In the genomic region with DNA sequence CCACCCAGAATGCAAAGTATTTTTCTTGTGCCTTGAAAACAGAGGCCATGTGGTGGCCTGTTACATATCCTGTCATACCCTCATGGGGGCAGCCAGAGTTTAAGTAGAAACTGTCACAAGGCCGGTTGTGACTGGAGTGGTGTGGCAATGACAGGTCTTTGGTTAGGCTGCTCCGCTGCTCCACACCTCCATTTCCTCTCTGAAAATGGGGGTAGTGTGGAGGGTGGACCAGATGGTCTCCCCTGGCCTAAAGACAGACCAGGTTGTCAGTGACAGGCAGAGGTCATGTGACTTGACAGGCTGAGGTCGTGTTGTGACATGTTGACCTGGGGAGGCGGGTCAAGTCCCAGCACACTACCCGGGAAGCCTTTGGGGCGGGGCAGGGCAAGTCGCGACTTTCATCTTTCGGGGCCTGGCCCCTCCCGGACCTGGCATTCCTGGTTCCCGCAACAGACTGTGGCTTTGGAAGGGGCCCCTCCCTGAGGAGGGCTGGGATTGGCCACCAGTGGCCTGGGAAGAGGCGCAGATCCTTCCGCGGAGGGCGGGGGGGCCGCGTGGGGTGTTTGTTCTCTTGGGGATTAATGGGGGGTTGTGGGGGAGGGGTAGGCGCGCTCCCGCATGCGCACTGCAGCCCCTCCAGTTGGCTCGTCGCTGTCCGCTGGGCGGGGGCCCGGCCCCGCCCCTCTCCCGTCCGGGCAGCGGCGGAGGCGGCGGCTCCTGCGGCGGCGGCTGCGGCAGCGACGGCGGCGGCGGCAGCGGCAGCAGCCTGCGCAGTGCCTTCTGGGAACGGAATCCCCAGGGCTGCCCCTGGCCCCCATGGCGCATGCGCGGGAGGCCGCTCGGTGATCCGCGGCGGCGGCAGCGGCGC, we compare ENCODE assay signal across 1 cellular context.
A peak's percentile ranks its signal among the peaks of the same experiment; 100 is the strongest.
TF ChIP-seq lines count a peak whose summit lies in the region.

A gene with protein sequence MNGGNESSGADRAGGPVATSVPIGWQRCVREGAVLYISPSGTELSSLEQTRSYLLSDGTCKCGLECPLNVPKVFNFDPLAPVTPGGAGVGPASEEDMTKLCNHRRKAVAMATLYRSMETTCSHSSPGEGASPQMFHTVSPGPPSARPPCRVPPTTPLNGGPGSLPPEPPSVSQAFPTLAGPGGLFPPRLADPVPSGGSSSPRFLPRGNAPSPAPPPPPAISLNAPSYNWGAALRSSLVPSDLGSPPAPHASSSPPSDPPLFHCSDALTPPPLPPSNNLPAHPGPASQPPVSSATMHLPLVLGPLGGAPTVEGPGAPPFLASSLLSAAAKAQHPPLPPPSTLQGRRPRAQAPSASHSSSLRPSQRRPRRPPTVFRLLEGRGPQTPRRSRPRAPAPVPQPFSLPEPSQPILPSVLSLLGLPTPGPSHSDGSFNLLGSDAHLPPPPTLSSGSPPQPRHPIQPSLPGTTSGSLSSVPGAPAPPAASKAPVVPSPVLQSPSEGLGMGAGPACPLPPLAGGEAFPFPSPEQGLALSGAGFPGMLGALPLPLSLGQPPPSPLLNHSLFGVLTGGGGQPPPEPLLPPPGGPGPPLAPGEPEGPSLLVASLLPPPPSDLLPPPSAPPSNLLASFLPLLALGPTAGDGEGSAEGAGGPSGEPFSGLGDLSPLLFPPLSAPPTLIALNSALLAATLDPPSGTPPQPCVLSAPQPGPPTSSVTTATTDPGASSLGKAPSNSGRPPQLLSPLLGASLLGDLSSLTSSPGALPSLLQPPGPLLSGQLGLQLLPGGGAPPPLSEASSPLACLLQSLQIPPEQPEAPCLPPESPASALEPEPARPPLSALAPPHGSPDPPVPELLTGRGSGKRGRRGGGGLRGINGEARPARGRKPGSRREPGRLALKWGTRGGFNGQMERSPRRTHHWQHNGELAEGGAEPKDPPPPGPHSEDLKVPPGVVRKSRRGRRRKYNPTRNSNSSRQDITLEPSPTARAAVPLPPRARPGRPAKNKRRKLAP (plus strand): TSS at position 806 of the 868 bp plus-strand sequence. CDS start 1,480 bp downstream, outside the sequence.

TF ChIP-seq in HepG2, 621 proteins besides CTCF, POLR2A, EP300 and RAD21 (continued from another document and continues in another):
- TF ChIP-seq, protein P1, sequence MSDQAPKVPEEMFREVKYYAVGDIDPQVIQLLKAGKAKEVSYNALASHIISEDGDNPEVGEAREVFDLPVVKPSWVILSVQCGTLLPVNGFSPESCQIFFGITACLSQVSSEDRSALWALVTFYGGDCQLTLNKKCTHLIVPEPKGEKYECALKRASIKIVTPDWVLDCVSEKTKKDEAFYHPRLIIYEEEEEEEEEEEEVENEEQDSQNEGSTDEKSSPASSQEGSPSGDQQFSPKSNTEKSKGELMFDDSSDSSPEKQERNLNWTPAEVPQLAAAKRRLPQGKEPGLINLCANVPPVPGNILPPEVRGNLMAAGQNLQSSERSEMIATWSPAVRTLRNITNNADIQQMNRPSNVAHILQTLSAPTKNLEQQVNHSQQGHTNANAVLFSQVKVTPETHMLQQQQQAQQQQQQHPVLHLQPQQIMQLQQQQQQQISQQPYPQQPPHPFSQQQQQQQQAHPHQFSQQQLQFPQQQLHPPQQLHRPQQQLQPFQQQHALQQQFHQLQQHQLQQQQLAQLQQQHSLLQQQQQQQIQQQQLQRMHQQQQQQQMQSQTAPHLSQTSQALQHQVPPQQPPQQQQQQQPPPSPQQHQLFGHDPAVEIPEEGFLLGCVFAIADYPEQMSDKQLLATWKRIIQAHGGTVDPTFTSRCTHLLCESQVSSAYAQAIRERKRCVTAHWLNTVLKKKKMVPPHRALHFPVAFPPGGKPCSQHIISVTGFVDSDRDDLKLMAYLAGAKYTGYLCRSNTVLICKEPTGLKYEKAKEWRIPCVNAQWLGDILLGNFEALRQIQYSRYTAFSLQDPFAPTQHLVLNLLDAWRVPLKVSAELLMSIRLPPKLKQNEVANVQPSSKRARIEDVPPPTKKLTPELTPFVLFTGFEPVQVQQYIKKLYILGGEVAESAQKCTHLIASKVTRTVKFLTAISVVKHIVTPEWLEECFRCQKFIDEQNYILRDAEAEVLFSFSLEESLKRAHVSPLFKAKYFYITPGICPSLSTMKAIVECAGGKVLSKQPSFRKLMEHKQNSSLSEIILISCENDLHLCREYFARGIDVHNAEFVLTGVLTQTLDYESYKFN (CRISPR knock-in tag; conservative IDR thresholded peaks at IDR 0.05), result peak; percentile 84
- TF ChIP-seq NFIB (CRISPR knock-in tag; IDR thresholded peaks at IDR 0.05; ENCODE audit: borderline replicate concordance) (no peak), BORCS8-MEF2B (CRISPR knock-in tag; IDR thresholded peaks at IDR 0.05) (no peak), SRSF4 (IDR thresholded peaks at IDR 0.05; ENCODE audit: low read depth, low read length, poor library complexity, severe bottlenecking) (no peak), ZNF44 (CRISPR knock-in tag; IDR thresholded peaks at IDR 0.05) (no peak), HNRNPLL (IDR thresholded peaks at IDR 0.05; ENCODE audit: low read depth, low read length, poor library complexity, severe bottlenecking) (peak; percentile 67), YEATS4 (CRISPR knock-in tag; IDR thresholded peaks at IDR 0.05; ENCODE audit: borderline replicate concordance) (peak; percentile 74; the same call in 1 of the 2 replicates), CBX2 (IDR thresholded peaks at IDR 0.05; ENCODE audit: low read depth, low read length) (peak; percentile 49; the same call in 1 of the 2 replicates), CBX2 (CRISPR knock-in tag; IDR thresholded peaks at IDR 0.05; ENCODE audit: low read depth) (no peak), SOX13 (IDR thresholded peaks at IDR 0.05) (0 out of 2 replicates have a peak, but pooled peaks have one; percentile 12), SOX13 (CRISPR knock-in tag; conservative IDR thresholded peaks at IDR 0.05 in 1 of 2, IDR thresholded peaks at IDR 0.05 in 1 of 2) (peak in 1 of 2 experiments; percentile 71; a peak in 2 of 4 replicates), POLR2G (IDR thresholded peaks at IDR 0.05; ENCODE audit: low read depth, low read length) (peak; percentile 9; the same call in 1 of the 2 replicates), SALL2 (CRISPR knock-in tag; IDR thresholded peaks at IDR 0.05) (peak; percentile 70; the same call in 1 of the 2 replicates), FOSL2 (CRISPR knock-in tag; IDR thresholded peaks at IDR 0.05) (peak; percentile 69), MIER3 (CRISPR knock-in tag; IDR thresholded peaks at IDR 0.05; ENCODE audit: borderline replicate concordance) (0 out of 2 replicates have a peak, but pooled peaks have one; percentile 59), RXRB (CRISPR knock-in tag; IDR thresholded peaks at IDR 0.05; ENCODE audit: borderline replicate concordance) (peak; percentile 59; the same call in 1 of the 2 replicates), TCF12 (IDR thresholded peaks at IDR 0.05) (no peak), TCF12 (CRISPR knock-in tag; IDR thresholded peaks at IDR 0.05) (peak; percentile 42; the same call in 1 of the 2 replicates), DMTF1 (CRISPR knock-in tag; IDR thresholded peaks at IDR 0.05) (no peak), ESRRA (CRISPR knock-in tag; IDR thresholded peaks at IDR 0.05; ENCODE audit: low read depth) (peak; percentile 67), ZSCAN31 (CRISPR knock-in tag; IDR thresholded peaks at IDR 0.05; ENCODE audit: low read depth) (0 out of 2 replicates have a peak, but pooled peaks have one; percentile 65), PRMT3 (CRISPR knock-in tag; IDR thresholded peaks at IDR 0.05; ENCODE audit: borderline replicate concordance, low read depth) (no peak), MXD1 (CRISPR knock-in tag; IDR thresholded peaks at IDR 0.05) (peak; percentile 47), MAX (IDR thresholded peaks at IDR 0.05) (peak; percentile 77), ZMYM4 (CRISPR knock-in tag; IDR thresholded peaks at IDR 0.05) (0 out of 2 replicates have a peak, but pooled peaks have one; percentile 39), ZNF816 (CRISPR knock-in tag; IDR thresholded peaks at IDR 0.05; ENCODE audit: borderline replicate concordance) (0 out of 2 replicates have a peak, but pooled peaks have one; percentile 57), FOXK2 (IDR thresholded peaks at IDR 0.05) (peak; percentile 71; the same call in 1 of the 2 replicates), ZNF574 (CRISPR knock-in tag; IDR thresholded peaks at IDR 0.05) (peak; percentile 73)
- TF ChIP-seq, protein P2, sequence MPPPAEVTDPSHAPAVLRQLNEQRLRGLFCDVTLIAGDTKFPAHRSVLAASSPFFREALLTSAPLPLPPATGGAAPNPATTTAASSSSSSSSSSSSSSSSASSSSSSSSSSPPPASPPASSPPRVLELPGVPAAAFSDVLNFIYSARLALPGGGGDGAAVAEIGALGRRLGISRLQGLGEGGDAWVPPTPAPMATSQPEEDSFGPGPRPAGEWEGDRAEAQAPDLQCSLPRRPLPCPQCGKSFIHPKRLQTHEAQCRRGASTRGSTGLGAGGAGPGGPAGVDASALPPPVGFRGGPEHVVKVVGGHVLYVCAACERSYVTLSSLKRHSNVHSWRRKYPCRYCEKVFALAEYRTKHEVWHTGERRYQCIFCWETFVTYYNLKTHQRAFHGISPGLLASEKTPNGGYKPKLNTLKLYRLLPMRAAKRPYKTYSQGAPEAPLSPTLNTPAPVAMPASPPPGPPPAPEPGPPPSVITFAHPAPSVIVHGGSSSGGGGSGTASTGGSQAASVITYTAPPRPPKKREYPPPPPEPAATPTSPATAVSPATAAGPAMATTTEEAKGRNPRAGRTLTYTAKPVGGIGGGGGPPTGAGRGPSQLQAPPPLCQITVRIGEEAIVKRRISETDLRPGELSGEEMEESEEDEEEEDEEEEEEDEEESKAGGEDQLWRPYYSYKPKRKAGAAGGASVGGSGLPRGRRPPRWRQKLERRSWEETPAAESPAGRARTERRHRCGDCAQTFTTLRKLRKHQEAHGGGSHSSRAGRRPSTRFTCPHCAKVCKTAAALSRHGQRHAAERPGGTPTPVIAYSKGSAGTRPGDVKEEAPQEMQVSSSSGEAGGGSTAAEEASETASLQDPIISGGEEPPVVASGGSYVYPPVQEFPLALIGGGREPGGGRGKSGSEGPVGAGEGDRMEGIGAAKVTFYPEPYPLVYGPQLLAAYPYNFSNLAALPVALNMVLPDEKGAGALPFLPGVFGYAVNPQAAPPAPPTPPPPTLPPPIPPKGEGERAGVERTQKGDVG (CRISPR knock-in tag; IDR thresholded peaks at IDR 0.05; ENCODE audit: borderline replicate concordance), result 0 out of 2 replicates have a peak, but pooled peaks have one; percentile 22
